ENCODE assay signal across 8 cellular contexts in genomic region chr14:55051426-55052258, GRCh38. TPM values are rescaled to one million over a fixed set of nuclear protein-coding genes. Genes with fewer than 3 reads are reported as not detected.
DNase-seq lines count a peak whose midpoint lies in the region; ATAC-seq and TF ChIP-seq lines count a peak whose summit lies in the region.

Gene MAPK1IP1L (plus strand): TSS chr14:55051647. CDS start chr14:55061684, 10,037 bp downstream.

- H3K27ac Mint-ChIP-seq in CD14-positive monocyte, result peak within 1 kb of the TSS; percentile 95 to 98 (median 97)

- peak; percentile 99 for TF ChIP-seq POLR2A in right lobe of liver (IDR thresholded peaks at IDR 0.05)

- H3K27ac ChIP-seq in right lobe of liver, result peak within 1 kb of the TSS; percentile 100

- H3K9me3 ChIP-seq in right lobe of liver, result no peaks in the 10 kb centered on the region

- peaks cover 27% of the 10 kb centered on the region for H3K4me1 Mint-ChIP-seq in CD14-positive monocyte

- peak within 1 kb of the TSS; percentile 87 to 94 (median 92) for H3K4me3 ChIP-seq in right lobe of liver

- H3K27me3 ChIP-seq in right lobe of liver, result no peaks in the 10 kb centered on the region

- peaks cover 12 to 22% of the 10 kb centered on the region in 2 donors for H3K36me3 Mint-ChIP-seq in CD14-positive monocyte

- H3K36me3 ChIP-seq in right lobe of liver, result no peaks in the 10 kb centered on the region

- TF ChIP-seq CTCF in CD14-positive monocyte (IDR thresholded peaks at IDR 0.05) (peak; percentile 100), right lobe of liver (IDR thresholded peaks at IDR 0.05) (peak; percentile 100)

- no peaks in the 10 kb centered on the region for H3K9me3 Mint-ChIP-seq in CD14-positive monocyte

- WGBS in right lobe of liver (ENCODE audit: insufficient coverage, low coverage, low lambda C conversion rate, missing lambda C conversion rate), result under 1% methylated on average over 29 of the region's 97 CpGs

- H3K4me1 ChIP-seq in right lobe of liver, result peaks cover 0 to 21% (median 0%) of the 10 kb centered on the region in 4 donors

- peaks cover 0 to 3% (median 2%) of the 10 kb centered on the region in 3 donors for H3K27me3 Mint-ChIP-seq in CD14-positive monocyte (ENCODE audit: low read depth in 3 of 3)

- peak within 1 kb of the TSS; percentile 83 to 90 for H3K4me3 Mint-ChIP-seq in CD14-positive monocyte

- ATAC-seq in GM19372 (IDR thresholded peaks at IDR 0.05; ENCODE audit: low read depth, unreplicated experiment) (peak; percentile 88), HG03558 (IDR thresholded peaks at IDR 0.05; ENCODE audit: extremely low read depth, unreplicated experiment) (peak; percentile 79), right lobe of liver (peak; percentile 98 to 100 (median 99))

- intact Hi-C loops in CD14-positive monocyte (cut with micrococcal nuclease), result loop anchor here in 1 of 2 donors (5.0 kb wide), 1 partner anchor 36 kb away; no protein-coding TSS in a partner anchor
- intact Hi-C loops in right lobe of liver (cut with DNase I), result no loop called here

- peak; percentile 84 for DNase-seq in CD14-positive monocyte (ENCODE audit: low spot score)
- peak; percentile 88 for DNase-seq in NCI-H748 treated with DMSO at 0.1 percent for 48 hours (lab: John Stamatoyannopoulos, UW)
- DNase-seq in activated CD4-positive, alpha-beta T cell treated with anti-CD3 and anti-CD28 coated beads, Interleukin-2, amount 50 U/mL, for 4 hours, result peak; percentile 81 to 85
- peak; percentile 72 to 92 for DNase-seq in dermis microvascular lymphatic vessel endothelial cell (ENCODE audit: low read depth in 2 of 2)
- peak; percentile 93 to 95 (median 93) for DNase-seq in right lobe of liver
- peak; percentile 86 to 89 for DNase-seq in stimulated activated CD4-positive, alpha-beta T cell treated with anti-CD3 and anti-CD28 coated beads, Interleukin-4, amount 100 ng/mL, for 4 hours

RNA-seq across cellular contexts. Expression of gene MAPK1IP1L, which starts in this region (rescaled TPM):
- polyA plus RNA-seq in CD14-positive monocyte, result 10 to 100 TPM; 44.8 to 67.8 TPM
- total RNA-seq in dermis microvascular lymphatic vessel endothelial cell (15.3 and 16.8 TPM in 2 replicates), right lobe of liver (10 to 100 TPM; 21.2 to 49.8 (median 34.6) TPM)

Comparison
In these comparisons a context has a peak if more than half of its experiments do, and no peak if none do; other contexts are left out.
1. Peak in every context shown above with its lines: DNase-seq, ATAC-seq, H3K4me3 ChIP-seq and H3K27ac ChIP-seq.